In genomic region chr19:13748169-13748884, GRCh38 we compare ENCODE assay signal across 8 cellular contexts. TPM values are rescaled to one million over a fixed set of nuclear protein-coding genes. Genes with fewer than 3 reads are reported as not detected.
DNase-seq lines count a peak whose midpoint lies in the region; ATAC-seq and TF ChIP-seq lines count a peak whose summit lies in the region.

No MANE protein-coding gene starts in this region.

- peaks cover 7% of the 10 kb centered on the region; the same call in 1 of the 2 replicates for H3K79me2 ChIP-seq in GM23338 (replicated peaks; ENCODE audit: insufficient read depth)

- H3K27ac ChIP-seq in GM23338 (ENCODE audit: low read depth) (peak overlapping the region; percentile 90), epithelial cell of prostate (peak overlapping the region; percentile 78)

- H3K4me2 ChIP-seq in GM23338, result peak overlapping the region; percentile 99

- H3K9me3 Mint-ChIP-seq in GM23338, result peaks cover 8% of the 10 kb centered on the region; the same call in 2 of the 3 replicates
- H3K9me3 Mint-ChIP-seq in T-cell, result no peaks in the 10 kb centered on the region
- H3K9me3 Mint-ChIP-seq in neural crest cell, result peaks cover 3% of the 10 kb centered on the region

- H3K27me3 Mint-ChIP-seq in GM23338 (ENCODE audit: insufficient read depth, low read depth, poor library complexity) (peaks cover 6% of the 10 kb centered on the region), T-cell (no peaks in the 10 kb centered on the region), neural crest cell (ENCODE audit: low read depth) (no peaks in the 10 kb centered on the region)

- POLR2A ChIA-PET in T-cell (lab: Charles Lee), result interaction anchor here in 1 of 2 donors (0.6 to 1.1 kb wide), 5 partner anchors 9 to 46 kb away, joined by 3 to 6 read pairs (median 3); partner anchors contain the start of gene ZSWIM4

- TF ChIP-seq CTCF in AG10803 (conservative IDR thresholded peaks at IDR 0.05; ENCODE audit: low read length) (no peak), GM23338 (conservative IDR thresholded peaks at IDR 0.05; ENCODE audit: low read depth in 2 of 2) (no peak), neural crest cell (conservative IDR thresholded peaks at IDR 0.05) (no peak), GM20000 (IDR thresholded peaks at IDR 0.05; ENCODE audit: extremely low read depth, missing control alignments) (no peak)

- peak overlapping the region; percentile 78 for H3K4me3 ChIP-seq in AG10803 (ENCODE audit: low read length)
- peak overlapping the region; percentile 100 for H3K4me3 ChIP-seq in GM23338

- no peaks in the 10 kb centered on the region for H4K20me1 ChIP-seq in GM23338 (replicated peaks; ENCODE audit: insufficient read depth)

- CTCF ChIA-PET in T-cell (lab: Charles Lee), result interaction anchor here (0.7 to 1.5 kb wide), 7 partner anchors 17 to 131 kb away, joined by 3 to 10 read pairs (median 4); no protein-coding TSS in a partner anchor

- H3K4me3 Mint-ChIP-seq in GM23338, result peak overlapping the region; percentile 98
- H3K4me3 Mint-ChIP-seq in T-cell, result peak overlapping the region; percentile 85 to 89 (median 86)
- H3K4me3 Mint-ChIP-seq in neural crest cell, result peak overlapping the region; percentile 94

- peaks cover 7% of the 10 kb centered on the region; the same call in 1 of the 2 replicates for H3K4me1 ChIP-seq in GM23338 (ENCODE audit: insufficient read depth)

- no peaks in the 10 kb centered on the region for H3K36me3 ChIP-seq in GM23338 (ENCODE audit: insufficient read depth)

- H3K27ac Mint-ChIP-seq in GM23338, result peak overlapping the region; percentile 98
- peak overlapping the region; percentile 81 to 88 for H3K27ac Mint-ChIP-seq in T-cell
- peak overlapping the region; percentile 86 for H3K27ac Mint-ChIP-seq in neural crest cell (ENCODE audit: unreplicated experiment)

- no peak for ATAC-seq in GM23338
- peak; percentile 3 to 9 (median 3) for ATAC-seq in T-cell (replicated peaks in 1 of 4)
- ATAC-seq in HG03571 (IDR thresholded peaks at IDR 0.05; ENCODE audit: unreplicated experiment), result no peak
- no peak for ATAC-seq in HG03025 (IDR thresholded peaks at IDR 0.05; ENCODE audit: low FRiP score, unreplicated experiment)

- DNase-seq in AG10803 (ENCODE audit: low read depth) (peak; percentile 36), GM23338 (ENCODE audit: low spot score) (peak; percentile 43), T-cell (peak in 9 of 34 experiments; percentile 9 to 24 (median 14)), epithelial cell of prostate (ENCODE audit: low read depth, low spot score) (no peak), neural crest cell (ENCODE audit: low read depth, low spot score) (no peak), GM20000 (ENCODE audit: low spot score) (no peak)

- H3K36me3 Mint-ChIP-seq in GM23338 (ENCODE audit: low read depth), result peaks cover 6% of the 10 kb centered on the region; the same call in 2 of the 3 replicates
- peaks cover 3% of the 10 kb centered on the region for H3K36me3 Mint-ChIP-seq in T-cell
- H3K36me3 Mint-ChIP-seq in neural crest cell (ENCODE audit: low read depth), result no peaks in the 10 kb centered on the region

- peak overlapping the region; percentile 97 for H2AFZ ChIP-seq in GM23338

- H3K9me2 ChIP-seq in GM23338 (ENCODE audit: insufficient read depth), result no peaks in the 10 kb centered on the region

- 0 out of 2 replicates have a peak, but pooled peaks cover 11% of the 10 kb centered on the region for H3F3A ChIP-seq in GM23338 (replicated peaks; ENCODE audit: low read depth)

- H3K4me1 Mint-ChIP-seq in GM23338 (peaks cover 2% of the 10 kb centered on the region; the same call in 1 of the 3 replicates), T-cell (peaks cover 29 to 34% (median 33%) of the 10 kb centered on the region in 3 donors), neural crest cell (peaks cover 15% of the 10 kb centered on the region)

- no peaks in the 10 kb centered on the region for H3K27me3 ChIP-seq in GM23338 (ENCODE audit: insufficient read depth)

TF ChIP-seq in GM23338, 12 proteins besides CTCF, POLR2A, EP300 and RAD21:
- TF ChIP-seq STAT1 (IDR thresholded peaks at IDR 0.05; ENCODE audit: unreplicated experiment) (no peak), CREB1 (CRISPR knock-in tag; IDR thresholded peaks at IDR 0.05; ENCODE audit: low read depth) (peak; percentile 30; the same call in 1 of the 2 replicates)
TF ChIP-seq in GM23338: peak in this region for 1.

RNA-seq across cellular contexts. Expression of gene MRI1, which starts 16.0 kb away (rescaled TPM):
- total RNA-seq in GM23338 (2014; rRNA removed; shearing (Covaris generic)), result 44.5 and 46.5 TPM in 2 replicates
- polyA plus RNA-seq in GM23338 (2016; fragmentation: Nextera tagmentation; extraction: Ambion mirVana), result 12.3 and 13.5 TPM in 2 replicates
- total RNA-seq in T-cell, result 100 to 1,000 TPM in 2 of 5 donors, 10 to 100 TPM in 3; 37.6 to 107 (median 94.3) TPM
- 24.0 TPM in 2 replicates for total RNA-seq in neural crest cell

RNA-seq across cellular contexts. Expression of gene C19orf53, which starts 25.9 kb away (rescaled TPM):
- 104 and 118 TPM in 2 replicates for total RNA-seq in GM23338 (2014; rRNA removed; shearing (Covaris generic))
- 401 and 463 TPM in 2 replicates for polyA plus RNA-seq in GM23338 (2016; fragmentation: Nextera tagmentation; extraction: Ambion mirVana)
- total RNA-seq in T-cell, result 10 to 100 TPM; 69.7 to 82.1 (median 76.8) TPM
- total RNA-seq in neural crest cell, result 89.1 and 111 TPM in 2 replicates

RNA-seq across cellular contexts. Expression of gene ZSWIM4, which starts 46.9 kb away (rescaled TPM):
- 37.9 and 42.3 TPM in 2 replicates for total RNA-seq in GM23338 (2014; rRNA removed; shearing (Covaris generic))
- 5.4 and 6.1 TPM in 2 replicates for polyA plus RNA-seq in GM23338 (2016; fragmentation: Nextera tagmentation; extraction: Ambion mirVana)
- 1 to 10 TPM; 5.4 to 9.8 (median 9.0) TPM for total RNA-seq in T-cell
- 19.3 and 19.9 TPM in 2 replicates for total RNA-seq in neural crest cell

Comparison
In these comparisons a context has a peak if more than half of its experiments do, and no peak if none do; other contexts are left out.
1. DNase-seq: peak in AG10803 (single experiment) and GM23338 (single experiment); none in epithelial cell of prostate (single experiment), neural crest cell (single experiment) and GM20000 (single experiment).
2. ATAC-seq: peak in T-cell (4 of 4); none in GM23338 (single experiment), HG03571 (single experiment) and HG03025 (single experiment).
3. Peak in every context shown above with its lines, with median percentiles within 50 percentile points of each other: H3K27ac Mint-ChIP-seq and H3K4me3 Mint-ChIP-seq.